ENCODE assay signal across 22 cellular contexts in genomic region chr3:140343211-140343610, GRCh38.
A peak's percentile ranks its signal among the peaks of the same experiment; 100 is the strongest.
DNase-seq lines count a peak whose midpoint lies in the region; ATAC-seq, FAIRE-seq and TF ChIP-seq lines count a peak whose summit lies in the region.
"Had no signal": no experiment of that assay in that cellular context is flagged by ENCODE, and none has a peak within 500 bp of the region (broad histone marks: within the 10 kb centered on the region; RNA-seq: fewer than 3 reads in every experiment).

No MANE protein-coding gene starts in this region.

- TF ChIP-seq CTCF in astrocyte (IDR thresholded peaks at IDR 0.05; ENCODE audit: insufficient read depth, low read depth, low read length) (no peak), chondrocyte (IDR thresholded peaks at IDR 0.05) (no peak), GM10266 (IDR thresholded peaks at IDR 0.05; ENCODE audit: control insufficient read depth, insufficient read depth, low read depth, missing control alignments) (no peak)

- H4K20me1 ChIP-seq in astrocyte (ENCODE audit: insufficient read depth, low read length): no peaks in the 10 kb centered on the region
- H4K20me1 ChIP-seq: BLaER1 treated with 17β-estradiol and CSF1 and Interleukin-3, amounts not matched to agents 10 nM and 100 nM had no signal

- no peaks in the 10 kb centered on the region for H3K9me3 ChIP-seq in astrocyte (ENCODE audit: insufficient read depth, low read depth, low read length)
- H3K9me3 ChIP-seq: A549, BE2C, HAP-1 had no signal

- H3K27ac Mint-ChIP-seq in astrocyte (ENCODE audit: unreplicated experiment): no peak overlapping the region
- H3K27ac Mint-ChIP-seq in chondrocyte (ENCODE audit: unreplicated experiment): peak overlapping the region; percentile 18
- H3K27ac Mint-ChIP-seq: CD14-positive monocyte; CD4-positive, alpha-beta T cell; HFFc6 had no signal

- H3K4me2 ChIP-seq in astrocyte (ENCODE audit: low read length): no peak overlapping the region
- H3K4me2 ChIP-seq: A549; BLaER1 treated with 17β-estradiol and CSF1 and Interleukin-3, amounts not matched to agents 10 nM and 100 nM had no signal

- peaks cover 4% of the 10 kb centered on the region for H3K4me1 Mint-ChIP-seq in astrocyte (ENCODE audit: low read depth, unreplicated experiment)
- H3K4me1 Mint-ChIP-seq in chondrocyte (ENCODE audit: low read depth): peaks cover 15% of the 10 kb centered on the region
- H3K4me1 Mint-ChIP-seq: CD14-positive monocyte; CD8-positive, alpha-beta memory T cell had no signal

- no peaks in the 10 kb centered on the region for H3K36me3 Mint-ChIP-seq in astrocyte (ENCODE audit: low read depth, unreplicated experiment)
- H3K36me3 Mint-ChIP-seq in chondrocyte (ENCODE audit: low read depth): no peaks in the 10 kb centered on the region
- H3K36me3 Mint-ChIP-seq: CD14-positive monocyte; CD8-positive, alpha-beta memory T cell had no signal

- no peak overlapping the region for H3K27ac ChIP-seq in astrocyte (ENCODE audit: low read depth, low read length)
- H3K27ac ChIP-seq: A549; BLaER1 treated with 17β-estradiol and CSF1 and Interleukin-3, amounts not matched to agents 10 nM and 100 nM; GM23248 had no signal

- no peaks in the 10 kb centered on the region for H3K79me2 ChIP-seq in astrocyte (ENCODE audit: insufficient read depth, low read length)

- no peak overlapping the region for H3K9ac ChIP-seq in astrocyte (ENCODE audit: low read length)
- H3K9ac ChIP-seq: BLaER1 treated with 17β-estradiol and CSF1 and Interleukin-3, amounts not matched to agents 10 nM and 100 nM; GM23248 had no signal

- no peaks in the 10 kb centered on the region for H3K36me3 ChIP-seq in astrocyte (ENCODE audit: insufficient read depth, low read length)
- H3K36me3 ChIP-seq: BE2C; BLaER1 treated with 17β-estradiol and CSF1 and Interleukin-3, amounts not matched to agents 10 nM and 100 nM; HAP-1 had no signal

- no peak for FAIRE-seq in astrocyte (lab: Jason Lieb, UNC)
- FAIRE-seq: A549, D721Med, GM12892 had no signal

- no peaks in the 10 kb centered on the region for H3K4me1 ChIP-seq in astrocyte (ENCODE audit: insufficient read depth, low read length)
- H3K4me1 ChIP-seq: A549; BE2C; BLaER1 treated with 17β-estradiol and CSF1 and Interleukin-3, amounts not matched to agents 10 nM and 100 nM; HAP-1 had no signal

- H3K27me3 Mint-ChIP-seq in astrocyte (ENCODE audit: low read depth, unreplicated experiment) (no peaks in the 10 kb centered on the region), chondrocyte (ENCODE audit: low read depth) (no peaks in the 10 kb centered on the region)

- DNase-seq in astrocyte (ENCODE audit: low read depth): peak; percentile 57
- DNase-seq in chondrocyte (ENCODE audit: low spot score): no peak
- DNase-seq in myocyte (ENCODE audit: low read depth): peak; percentile 14
- DNase-seq in stimulated activated naive CD8-positive, alpha-beta T cell treated with anti-CD3 and anti-CD28 coated beads, Interleukin-15, Interleukin-2, amounts not matched to agents 100 U/mL and 50 U/mL, for 24 hours: no peak
- DNase-seq in GM10266 (ENCODE audit: extremely low spot score): no peak
- no peak for DNase-seq in NOMO-1 (lab: John Stamatoyannopoulos, UW; ENCODE audit: unreplicated experiment in 2 of 2)
- DNase-seq: 8988T; ACHN; AML-193; CD4-positive, alpha-beta T cell; CD8-positive, alpha-beta memory T cell; GF-D8; GM23248; HFFc6 had no signal

- H2AFZ ChIP-seq in astrocyte (ENCODE audit: low read depth, low read length): no peak overlapping the region
- H2AFZ ChIP-seq: GM23248 had no signal

- no peak overlapping the region for H3K4me3 ChIP-seq in astrocyte (ENCODE audit: insufficient read depth, low read depth, low read length)
- H3K4me3 ChIP-seq: A549; BLaER1 treated with 17β-estradiol and CSF1 and Interleukin-3, amounts not matched to agents 10 nM and 100 nM; GM23248; HAP-1 had no signal

- no peak for ATAC-seq in stimulated activated naive CD8-positive, alpha-beta T cell treated with anti-CD3 and anti-CD28 coated beads, Interleukin-15, Interleukin-2, amounts not matched to agents 100 U/mL and 50 U/mL, for 24 hours
- ATAC-seq in GM21447 (IDR thresholded peaks at IDR 0.05; ENCODE audit: unreplicated experiment): no peak
- ATAC-seq: A549 had no signal

- no peaks in the 10 kb centered on the region for H3K27me3 ChIP-seq in astrocyte (ENCODE audit: insufficient read depth, low read length)
- H3K27me3 ChIP-seq: BE2C; BLaER1 treated with 17β-estradiol and CSF1 and Interleukin-3, amounts not matched to agents 10 nM and 100 nM had no signal

- H3K4me3 Mint-ChIP-seq in astrocyte (ENCODE audit: unreplicated experiment) (no peak overlapping the region), chondrocyte (ENCODE audit: unreplicated experiment) (no peak overlapping the region)
- H3K4me3 Mint-ChIP-seq: CD14-positive monocyte; CD4-positive, alpha-beta T cell; CD8-positive, alpha-beta memory T cell; HFFc6 had no signal

- peaks cover 2% of the 10 kb centered on the region for H3K9me3 Mint-ChIP-seq in astrocyte (ENCODE audit: unreplicated experiment)
- peaks cover 3% of the 10 kb centered on the region for H3K9me3 Mint-ChIP-seq in chondrocyte (ENCODE audit: low read depth)
- H3K9me3 Mint-ChIP-seq: CD4-positive, alpha-beta T cell had no signal

Comparison
In these comparisons a context has a peak if more than half of its experiments do, and no peak if none do; other contexts are left out.
1. DNase-seq: peak in astrocyte (single experiment) and myocyte (single experiment); none in chondrocyte (single experiment), stimulated activated naive CD8-positive, alpha-beta T cell treated with anti-CD3 and anti-CD28 coated beads, Interleukin-15, Interleukin-2, amounts not matched to agents 100 U/mL and 50 U/mL, for 24 hours (single experiment), GM10266 (single experiment) and NOMO-1 (0 of 2).